ENCODE assay signal across 32 cellular contexts in genomic region chr22:24216541-24217209, GRCh38. TPM values are rescaled to one million over a fixed set of nuclear protein-coding genes. Genes with fewer than 3 reads are reported as not detected.
DNase-seq lines count a peak whose midpoint lies in the region; ATAC-seq and TF ChIP-seq lines count a peak whose summit lies in the region.
"Had no signal": no experiment of that assay in that cellular context is flagged by ENCODE, and none has a peak within 500 bp of the region (broad histone marks: within the 10 kb centered on the region; RNA-seq: fewer than 3 reads in every experiment).

No MANE protein-coding gene starts in this region.

- no peaks in the 10 kb centered on the region for H3K36me3 ChIP-seq in WERI-Rb-1
- H3K36me3 ChIP-seq: thoracic aorta had no signal

- H3K4me3 ChIP-seq in WERI-Rb-1 (ENCODE audit: low read depth, low read length): no peak overlapping the region
- H3K4me3 ChIP-seq: GM23338, left lung, right atrium auricular region, smooth muscle cell, thoracic aorta had no signal

- no peak overlapping the region for H3K27ac ChIP-seq in WERI-Rb-1
- H3K27ac ChIP-seq: HL-60, left lung, parathyroid adenoma, right atrium auricular region, RWPE1, thoracic aorta had no signal

- intact Hi-C loops in activated T-helper 2 cell treated with anti-CD3 and anti-CD28 coated beads, Interferon-gamma antibody, Interleukin-2, Interleukin-4, amounts not matched to agents 10 μg/mL and 5 μg/mL and 100 μg/mL, durations not matched to agents 14 hours and 24 hours and 36 hours (cut with micrococcal nuclease): no loop called here

- no peak overlapping the region for H3K27ac Mint-ChIP-seq in activated T-cell treated with anti-CD3 and anti-CD28 coated beads, Interleukin-2, amount 50 U/mL, for 72 hours
- H3K27ac Mint-ChIP-seq in activated T-helper 2 cell treated with anti-CD3 and anti-CD28 coated beads, Interferon-gamma antibody, Interleukin-2, Interleukin-4, amounts not matched to agents 10 μg/mL and 5 μg/mL and 100 μg/mL, durations not matched to agents 14 hours and 24 hours and 36 hours: no peak overlapping the region
- H3K27ac Mint-ChIP-seq: B cell, brain, GM23338, T-helper 17 cell had no signal

- no peak for TF ChIP-seq CTCF in WERI-Rb-1 (IDR thresholded peaks at IDR 0.05; ENCODE audit: low read depth, low read length)

- H3K9me3 ChIP-seq in WERI-Rb-1 (ENCODE audit: severe bottlenecking): no peaks in the 10 kb centered on the region
- H3K9me3 ChIP-seq: Caco-2, left lung, right atrium auricular region, thoracic aorta had no signal

- no peaks in the 10 kb centered on the region for H3K9me3 Mint-ChIP-seq in activated T-cell treated with anti-CD3 and anti-CD28 coated beads, Interleukin-2, amount 50 U/mL, for 72 hours
- no peaks in the 10 kb centered on the region for H3K9me3 Mint-ChIP-seq in activated T-helper 2 cell treated with anti-CD3 and anti-CD28 coated beads, Interferon-gamma antibody, Interleukin-2, Interleukin-4, amounts not matched to agents 10 μg/mL and 5 μg/mL and 100 μg/mL, durations not matched to agents 14 hours and 24 hours and 36 hours
- H3K9me3 Mint-ChIP-seq: GM23338, neural crest cell had no signal

- H3K36me3 Mint-ChIP-seq in activated T-cell treated with anti-CD3 and anti-CD28 coated beads, Interleukin-2, amount 50 U/mL, for 72 hours (ENCODE audit: insufficient read depth in 2 of 2): no peaks in the 10 kb centered on the region
- H3K36me3 Mint-ChIP-seq in activated T-helper 2 cell treated with anti-CD3 and anti-CD28 coated beads, Interferon-gamma antibody, Interleukin-2, Interleukin-4, amounts not matched to agents 10 μg/mL and 5 μg/mL and 100 μg/mL, durations not matched to agents 14 hours and 24 hours and 36 hours (ENCODE audit: low read depth): no peaks in the 10 kb centered on the region
- H3K36me3 Mint-ChIP-seq: brain had no signal

- peak; percentile 38 to 42 for DNase-seq in activated T-cell treated with anti-CD3 and anti-CD28 coated beads, Interleukin-2, amount 50 U/mL, for 48 hours
- no peak for DNase-seq in activated T-cell treated with anti-CD3 and anti-CD28 coated beads, Interleukin-2, amount 50 U/mL, for 1 hour
- DNase-seq in activated T-cell treated with anti-CD3 and anti-CD28 coated beads, Interleukin-2, amount 50 U/mL, for 72 hours: peak; percentile 10 to 18
- peak; percentile 50 for DNase-seq in stimulated activated CD8-positive, alpha-beta memory T cell treated with anti-CD3 and anti-CD28 coated beads, Interleukin-4, amount 100 ng/mL, for 48 hours
- no peak for DNase-seq in WERI-Rb-1
- DNase-seq in activated T-helper 2 cell treated with anti-CD3 and anti-CD28 coated beads, Interferon-gamma antibody, Interleukin-2, Interleukin-4, amounts not matched to agents 10 μg/mL and 5 μg/mL and 100 μg/mL, durations not matched to agents 14 hours and 24 hours and 36 hours (ENCODE audit: low spot score): no peak
- DNase-seq in NK-92 treated with Interleukin-12 subunit alpha and Interleukin-12 subunit beta, amount 100 ng/mL, for 24 hours (lab: John Stamatoyannopoulos, UW): no peak
- DNase-seq: activated CD4-positive, CD25-positive, alpha-beta regulatory T cell treated with anti-CD3 and anti-CD28 coated beads, Interleukin-2, amount 50 U/mL, for 72 hours; activated gamma-delta T cell; Caco-2; glutamatergic neuron; mesenchymal stem cell; NCI-H146; NCI-H2107; NCI-H446 treated with DMSO at 0.1 percent for 48 hours; NCI-H82; stimulated activated CD4-positive, alpha-beta T cell treated with anti-CD3 and anti-CD28 coated beads, Interleukin-2, amount 100 ng/mL, for 24 hours; stimulated activated naive CD4-positive, alpha-beta T cell; T-helper 17 cell had no signal

- H3K4me1 Mint-ChIP-seq in activated T-cell treated with anti-CD3 and anti-CD28 coated beads, Interleukin-2, amount 50 U/mL, for 72 hours (ENCODE audit: low read depth): no peaks in the 10 kb centered on the region
- H3K4me1 Mint-ChIP-seq in activated T-helper 2 cell treated with anti-CD3 and anti-CD28 coated beads, Interferon-gamma antibody, Interleukin-2, Interleukin-4, amounts not matched to agents 10 μg/mL and 5 μg/mL and 100 μg/mL, durations not matched to agents 14 hours and 24 hours and 36 hours (ENCODE audit: low read depth): no peaks in the 10 kb centered on the region

- no peak overlapping the region for H3K4me3 Mint-ChIP-seq in activated T-cell treated with anti-CD3 and anti-CD28 coated beads, Interleukin-2, amount 50 U/mL, for 72 hours
- H3K4me3 Mint-ChIP-seq in activated T-helper 2 cell treated with anti-CD3 and anti-CD28 coated beads, Interferon-gamma antibody, Interleukin-2, Interleukin-4, amounts not matched to agents 10 μg/mL and 5 μg/mL and 100 μg/mL, durations not matched to agents 14 hours and 24 hours and 36 hours (ENCODE audit: low read depth): no peak overlapping the region
- H3K4me3 Mint-ChIP-seq: B cell, brain, GM23338, neural crest cell, T-helper 17 cell had no signal

- H3K27me3 Mint-ChIP-seq in activated T-cell treated with anti-CD3 and anti-CD28 coated beads, Interleukin-2, amount 50 U/mL, for 72 hours (ENCODE audit: low read depth): no peaks in the 10 kb centered on the region
- H3K27me3 Mint-ChIP-seq in activated T-helper 2 cell treated with anti-CD3 and anti-CD28 coated beads, Interferon-gamma antibody, Interleukin-2, Interleukin-4, amounts not matched to agents 10 μg/mL and 5 μg/mL and 100 μg/mL, durations not matched to agents 14 hours and 24 hours and 36 hours (ENCODE audit: low read depth): no peaks in the 10 kb centered on the region
- H3K27me3 Mint-ChIP-seq: B cell had no signal

- no peaks in the 10 kb centered on the region for H3K27me3 ChIP-seq in WERI-Rb-1 (ENCODE audit: insufficient read depth, low read depth, severe bottlenecking)
- H3K27me3 ChIP-seq: left lung, right atrium auricular region had no signal

- ATAC-seq in activated T-cell treated with anti-CD3 and anti-CD28 coated beads, Interleukin-2, amount 50 U/mL, for 72 hours (replicated peaks in 1 of 2): peak; percentile 71
- ATAC-seq in GM18502 (IDR thresholded peaks at IDR 0.05; ENCODE audit: poor library complexity, unreplicated experiment): no peak
- ATAC-seq: GM23338, left lung, T-helper 17 cell had no signal

RNA-seq across cellular contexts. Expression of gene GGT5, which starts 28.2 kb away (rescaled TPM):
- total RNA-seq in activated T-cell treated with anti-CD3 and anti-CD28 coated beads, Interleukin-2, amount 50 U/mL, for 72 hours: under 1 TPM in 1 of 2 donors, not detected in 1; 0.37 TPM
- 0.05 TPM in 1 of 2 replicates, not detected in the other for total RNA-seq in activated T-helper 2 cell treated with anti-CD3 and anti-CD28 coated beads, Interferon-gamma antibody, Interleukin-2, Interleukin-4, amounts not matched to agents 10 μg/mL and 5 μg/mL and 100 μg/mL, durations not matched to agents 14 hours and 24 hours and 36 hours
- total RNA-seq: A673, B cell, GM23338, T-helper 17 cell had no signal

RNA-seq across cellular contexts. Expression of gene SUSD2, which starts 35.4 kb away (rescaled TPM):
- under 1 TPM; 0.55 to 0.60 TPM for total RNA-seq in activated T-cell treated with anti-CD3 and anti-CD28 coated beads, Interleukin-2, amount 50 U/mL, for 72 hours
- total RNA-seq in activated T-helper 2 cell treated with anti-CD3 and anti-CD28 coated beads, Interferon-gamma antibody, Interleukin-2, Interleukin-4, amounts not matched to agents 10 μg/mL and 5 μg/mL and 100 μg/mL, durations not matched to agents 14 hours and 24 hours and 36 hours: 0.32 and 0.64 TPM in 2 replicates

RNA-seq across cellular contexts. Expression of gene SPECC1L, which starts 54.0 kb away (rescaled TPM):
- 10 to 100 TPM; 59.4 to 61.8 TPM for total RNA-seq in activated T-cell treated with anti-CD3 and anti-CD28 coated beads, Interleukin-2, amount 50 U/mL, for 72 hours
- total RNA-seq in activated T-helper 2 cell treated with anti-CD3 and anti-CD28 coated beads, Interferon-gamma antibody, Interleukin-2, Interleukin-4, amounts not matched to agents 10 μg/mL and 5 μg/mL and 100 μg/mL, durations not matched to agents 14 hours and 24 hours and 36 hours: 35.9 and 40.9 TPM in 2 replicates

Comparison
In these comparisons a context has a peak if more than half of its experiments do, and no peak if none do; other contexts are left out.
1. DNase-seq: peak in activated T-cell treated with anti-CD3 and anti-CD28 coated beads, Interleukin-2, amount 50 U/mL, for 48 hours (2 of 2), activated T-cell treated with anti-CD3 and anti-CD28 coated beads, Interleukin-2, amount 50 U/mL, for 72 hours (2 of 2) and stimulated activated CD8-positive, alpha-beta memory T cell treated with anti-CD3 and anti-CD28 coated beads, Interleukin-4, amount 100 ng/mL, for 48 hours (single experiment); none in activated T-cell treated with anti-CD3 and anti-CD28 coated beads, Interleukin-2, amount 50 U/mL, for 1 hour (single experiment), WERI-Rb-1 (single experiment), activated T-helper 2 cell treated with anti-CD3 and anti-CD28 coated beads, Interferon-gamma antibody, Interleukin-2, Interleukin-4, amounts not matched to agents 10 μg/mL and 5 μg/mL and 100 μg/mL, durations not matched to agents 14 hours and 24 hours and 36 hours (single experiment) and NK-92 treated with Interleukin-12 subunit alpha and Interleukin-12 subunit beta, amount 100 ng/mL, for 24 hours (single experiment).